In genomic region chr5:176676361-176676824, GRCh38 we compare ENCODE assay signal across 9 cellular contexts. TPM values are rescaled to one million over a fixed set of nuclear protein-coding genes. Genes with fewer than 3 reads are reported as not detected.
DNase-seq lines count a peak whose midpoint lies in the region; ATAC-seq and TF ChIP-seq lines count a peak whose summit lies in the region.
"Had no signal": no experiment of that assay in that cellular context is flagged by ENCODE, and none has a peak within 500 bp of the region (broad histone marks: within the 10 kb centered on the region; RNA-seq: fewer than 3 reads in every experiment).

No MANE protein-coding gene starts in this region.

- H3K4me1 ChIP-seq in gastrocnemius medialis, result peaks cover 4 to 29% of the 10 kb centered on the region in 2 donors

- no peak for TF ChIP-seq CTCF in gastrocnemius medialis (IDR thresholded peaks at IDR 0.05 in 4 of 5, conservative IDR thresholded peaks at IDR 0.05 in 1 of 5)

- H3K27me3 ChIP-seq in gastrocnemius medialis, result peaks cover 0 to 9% (median 0%) of the 10 kb centered on the region in 3 donors

- ATAC-seq in GM18873 (IDR thresholded peaks at IDR 0.05; ENCODE audit: low FRiP score, unreplicated experiment) (peak; percentile 64), HG02642 (IDR thresholded peaks at IDR 0.05; ENCODE audit: poor library complexity, unreplicated experiment) (peak; percentile 58), gastrocnemius medialis (peak; percentile 33 to 64), GM18505 (IDR thresholded peaks at IDR 0.05; ENCODE audit: unreplicated experiment) (no peak), HG03045 (IDR thresholded peaks at IDR 0.05; ENCODE audit: unreplicated experiment) (no peak), HG02884 (IDR thresholded peaks at IDR 0.05; ENCODE audit: unreplicated experiment) (no peak)

- TF ChIP-seq POLR2A in gastrocnemius medialis (IDR thresholded peaks at IDR 0.05) (no peak), GM18505 (IDR thresholded peaks at IDR 0.05; ENCODE audit: borderline replicate concordance, extremely low read depth, insufficient read depth, insufficient read length) (no peak)

- H3K27ac ChIP-seq in gastrocnemius medialis, result peak overlapping the region in 1 of 4 donors; percentile 31
- H3K27ac ChIP-seq: sigmoid colon had no signal

- no peaks in the 10 kb centered on the region for H3K9me3 ChIP-seq in gastrocnemius medialis
- H3K9me3 ChIP-seq: sigmoid colon had no signal

- intact Hi-C loops in gastrocnemius medialis (cut with DNase I; ENCODE audit: low total_unique reads), result no loop called here

- H3K36me3 ChIP-seq in gastrocnemius medialis, result no peaks in the 10 kb centered on the region
- H3K36me3 ChIP-seq: sigmoid colon had no signal

- in situ Hi-C loops in gastrocnemius medialis (cut with MboI; ENCODE audit: low sequenced_read_pairs in 4 of 4), result no loop called here

- no peak overlapping the region for H3K4me3 ChIP-seq in gastrocnemius medialis
- H3K4me3 ChIP-seq: sigmoid colon had no signal

- DNase-seq in RKO (ENCODE audit: low spot score) (peak; percentile 30), gastrocnemius medialis (peak in 1 of 2 donors; percentile 11)
- DNase-seq: activated naive CD8-positive, alpha-beta T cell treated with anti-CD3 and anti-CD28 coated beads for 36 hours; sigmoid colon had no signal

RNA-seq across cellular contexts. Expression of gene TSPAN17, which starts 29.1 kb away (rescaled TPM):
- 10 to 100 TPM; 13.3 to 35.7 (median 27.2) TPM for total RNA-seq in gastrocnemius medialis

RNA-seq across cellular contexts. Expression of gene EIF4E1B, which starts 45.9 kb away (rescaled TPM):
- not detected for total RNA-seq in gastrocnemius medialis
- total RNA-seq: activated naive CD8-positive, alpha-beta T cell treated with anti-CD3 and anti-CD28 coated beads for 36 hours had no signal

RNA-seq across cellular contexts. Expression of gene SNCB, which starts 46.1 kb away (rescaled TPM):
- total RNA-seq in gastrocnemius medialis, result under 1 TPM in 1 of 4 donors, not detected in 3; 0.20 TPM

Comparison
In these comparisons a context has a peak if more than half of its experiments do, and no peak if none do; other contexts are left out.
1. ATAC-seq: peak in GM18873 (single experiment), HG02642 (single experiment) and gastrocnemius medialis (2 of 2); none in GM18505 (single experiment), HG03045 (single experiment) and HG02884 (single experiment).